In the genomic region with DNA sequence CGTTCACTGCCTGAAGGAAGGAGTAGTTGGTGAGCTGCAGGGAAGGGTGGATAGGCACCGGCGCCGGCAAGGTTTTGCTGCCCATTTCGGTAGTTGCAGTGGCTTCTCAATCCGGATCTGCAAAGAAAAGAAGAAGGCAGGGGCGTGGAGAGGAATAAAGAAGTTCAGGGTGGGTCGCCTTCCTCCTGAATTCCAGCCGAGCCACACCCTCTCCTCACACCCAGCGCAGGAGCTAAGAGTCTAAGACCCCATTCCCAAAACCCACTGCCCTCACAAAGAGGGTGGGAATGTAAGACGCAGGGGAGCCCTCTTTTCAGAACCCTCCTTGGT, we compare ENCODE assay signal across 1 cellular context.
TF ChIP-seq lines count a peak whose summit lies in the region.

No MANE protein-coding gene starts in this region.

TF ChIP-seq in WTC11, 78 proteins besides CTCF, POLR2A, EP300 and RAD21 (continued from another document):
- TF ChIP-seq, protein P1, sequence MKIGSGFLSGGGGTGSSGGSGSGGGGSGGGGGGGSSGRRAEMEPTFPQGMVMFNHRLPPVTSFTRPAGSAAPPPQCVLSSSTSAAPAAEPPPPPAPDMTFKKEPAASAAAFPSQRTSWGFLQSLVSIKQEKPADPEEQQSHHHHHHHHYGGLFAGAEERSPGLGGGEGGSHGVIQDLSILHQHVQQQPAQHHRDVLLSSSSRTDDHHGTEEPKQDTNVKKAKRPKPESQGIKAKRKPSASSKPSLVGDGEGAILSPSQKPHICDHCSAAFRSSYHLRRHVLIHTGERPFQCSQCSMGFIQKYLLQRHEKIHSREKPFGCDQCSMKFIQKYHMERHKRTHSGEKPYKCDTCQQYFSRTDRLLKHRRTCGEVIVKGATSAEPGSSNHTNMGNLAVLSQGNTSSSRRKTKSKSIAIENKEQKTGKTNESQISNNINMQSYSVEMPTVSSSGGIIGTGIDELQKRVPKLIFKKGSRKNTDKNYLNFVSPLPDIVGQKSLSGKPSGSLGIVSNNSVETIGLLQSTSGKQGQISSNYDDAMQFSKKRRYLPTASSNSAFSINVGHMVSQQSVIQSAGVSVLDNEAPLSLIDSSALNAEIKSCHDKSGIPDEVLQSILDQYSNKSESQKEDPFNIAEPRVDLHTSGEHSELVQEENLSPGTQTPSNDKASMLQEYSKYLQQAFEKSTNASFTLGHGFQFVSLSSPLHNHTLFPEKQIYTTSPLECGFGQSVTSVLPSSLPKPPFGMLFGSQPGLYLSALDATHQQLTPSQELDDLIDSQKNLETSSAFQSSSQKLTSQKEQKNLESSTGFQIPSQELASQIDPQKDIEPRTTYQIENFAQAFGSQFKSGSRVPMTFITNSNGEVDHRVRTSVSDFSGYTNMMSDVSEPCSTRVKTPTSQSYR (CRISPR knock-in tag; IDR thresholded peaks at IDR 0.05), result no peak
- TF ChIP-seq MYBL2 (CRISPR knock-in tag; IDR thresholded peaks at IDR 0.05), result no peak
- no peak for TF ChIP-seq SMAD3 (CRISPR knock-in tag; IDR thresholded peaks at IDR 0.05; ENCODE audit: borderline replicate concordance)
- no peak for TF ChIP-seq FOXP4 (CRISPR knock-in tag; IDR thresholded peaks at IDR 0.05)
- TF ChIP-seq, protein P2, sequence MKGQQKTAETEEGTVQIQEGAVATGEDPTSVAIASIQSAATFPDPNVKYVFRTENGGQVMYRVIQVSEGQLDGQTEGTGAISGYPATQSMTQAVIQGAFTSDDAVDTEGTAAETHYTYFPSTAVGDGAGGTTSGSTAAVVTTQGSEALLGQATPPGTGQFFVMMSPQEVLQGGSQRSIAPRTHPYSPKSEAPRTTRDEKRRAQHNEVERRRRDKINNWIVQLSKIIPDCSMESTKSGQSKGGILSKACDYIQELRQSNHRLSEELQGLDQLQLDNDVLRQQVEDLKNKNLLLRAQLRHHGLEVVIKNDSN (CRISPR knock-in tag; IDR thresholded peaks at IDR 0.05), result no peak
- no peak for TF ChIP-seq GABPB1 (CRISPR knock-in tag; IDR thresholded peaks at IDR 0.05)
- no peak for TF ChIP-seq PRDM15 (CRISPR knock-in tag; IDR thresholded peaks at IDR 0.05)
- TF ChIP-seq ZNF121 (CRISPR knock-in tag; IDR thresholded peaks at IDR 0.05), result no peak
- no peak for TF ChIP-seq MAX (CRISPR knock-in tag; IDR thresholded peaks at IDR 0.05)
TF ChIP-seq in WTC11: peak in this region for 0.
